10 cellular contexts compared by ENCODE assay signal in the genomic region with DNA sequence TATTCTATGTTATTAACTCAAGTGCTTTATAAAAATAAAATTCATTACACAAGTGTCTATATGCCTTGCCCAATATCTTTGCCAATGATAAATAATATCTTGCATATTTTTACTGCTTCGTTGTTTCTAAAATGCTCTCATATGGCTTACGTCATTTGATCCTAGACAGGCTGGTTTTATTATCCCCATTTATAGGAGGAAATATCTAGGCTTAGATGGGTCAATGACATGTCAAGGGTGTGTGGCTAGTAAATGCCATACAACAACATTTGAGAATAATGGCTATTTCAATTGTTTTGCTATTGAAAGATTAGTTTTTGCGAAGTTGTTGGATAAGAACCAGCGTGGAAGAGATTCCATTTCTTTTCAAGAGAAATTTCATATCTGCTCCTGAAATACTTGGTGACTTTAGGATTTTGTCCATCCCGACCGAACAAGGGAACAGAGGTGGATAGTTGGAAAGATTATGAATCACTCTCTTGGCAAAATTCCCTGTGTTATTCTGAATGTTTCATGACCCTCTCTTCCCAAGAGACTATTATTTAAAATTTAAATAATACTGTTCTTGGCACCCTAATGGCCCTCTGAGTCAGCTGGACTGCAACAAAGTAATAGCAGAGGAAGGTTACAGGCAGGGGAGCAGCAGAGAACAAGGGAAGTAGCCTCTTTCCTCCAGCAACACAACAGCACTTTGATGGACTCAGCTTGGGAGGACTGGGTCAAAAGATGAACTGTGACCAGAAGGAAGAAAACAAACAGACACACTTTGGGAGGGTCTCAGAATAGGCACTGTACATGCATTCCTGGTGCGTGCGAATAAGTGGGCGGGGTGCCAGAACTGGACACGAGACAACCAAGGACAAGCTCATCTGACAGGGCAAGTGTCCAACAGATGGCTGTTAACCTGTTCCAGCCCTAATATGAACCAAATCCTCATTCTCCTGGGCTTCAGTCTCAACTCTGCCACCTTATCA.
DNase-seq lines count a peak whose midpoint lies in the region; ATAC-seq, FAIRE-seq and TF ChIP-seq lines count a peak whose summit lies in the region.
"Had no signal": no experiment of that assay in that cellular context is flagged by ENCODE, and none has a peak within 500 bp of the region (broad histone marks: within the 10 kb centered on the region; RNA-seq: fewer than 3 reads in every experiment).

No MANE protein-coding gene starts in this region.

- no peaks in the 10 kb centered on the region for H3K9me3 ChIP-seq in ascending aorta
- H3K9me3 ChIP-seq in skeletal muscle satellite cell (replicated peaks; ENCODE audit: low read length) = no peaks in the 10 kb centered on the region
- H3K9me3 ChIP-seq in CD4-positive, alpha-beta T cell (ENCODE audit: control insufficient read depth, low read length) = no peaks in the 10 kb centered on the region

- no peaks in the 10 kb centered on the region for H3K27me3 ChIP-seq in ascending aorta
- H3K27me3 ChIP-seq in skeletal muscle satellite cell (ENCODE audit: control insufficient read depth, insufficient read depth, low read length) = no peaks in the 10 kb centered on the region
- no peaks in the 10 kb centered on the region for H3K27me3 ChIP-seq in CD4-positive, alpha-beta T cell (ENCODE audit: control insufficient read depth, insufficient read depth, low read length)

- no peaks in the 10 kb centered on the region for H3K27me3 Mint-ChIP-seq in CD4-positive, alpha-beta T cell

- no peak overlapping the region for H3K27ac Mint-ChIP-seq in CD4-positive, alpha-beta T cell
- H3K27ac Mint-ChIP-seq: activated naive CD8-positive, alpha-beta T cell treated with anti-CD3 and anti-CD28 coated beads, Interleukin-2, amount 10 ng/mL, durations not matched to agents 7 days and 5 days; natural killer cell had no signal

- POLR2A ChIA-PET in CD4-positive, alpha-beta T cell (lab: Charles Lee) = no interaction called here

- H3K9ac ChIP-seq in skeletal muscle satellite cell (ENCODE audit: low read depth, low read length) = peak overlapping the region; percentile 33

- H3K4me2 ChIP-seq in skeletal muscle satellite cell (ENCODE audit: low read length) = peak overlapping the region; percentile 51

- intact Hi-C loops in ascending aorta (cut with DNase I) = loop anchor here (1.0 to 2.0 kb wide), 3 partner anchors 27 to 93 kb away; no protein-coding TSS in a partner anchor
- intact Hi-C loops in left ventricle myocardium superior (cut with micrococcal nuclease) = no loop called here
- intact Hi-C loops in CD4-positive, alpha-beta T cell (cut with DNase I, micrococcal nuclease) = no loop called here

- ATAC-seq in left ventricle myocardium superior (peak; percentile 90), HG02678 (IDR thresholded peaks at IDR 0.05; ENCODE audit: unreplicated experiment) (no peak), GM19035 (IDR thresholded peaks at IDR 0.05; ENCODE audit: unreplicated experiment) (no peak)
- ATAC-seq in CD4-positive, alpha-beta T cell (ENCODE audit: poor library complexity) = no peak
- ATAC-seq: natural killer cell had no signal

- H3K4me3 ChIP-seq in ascending aorta (peak overlapping the region; percentile 3 to 32), skeletal muscle satellite cell (ENCODE audit: low read length) (no peak overlapping the region)

- FAIRE-seq in H54 (lab: Jason Lieb, UNC) = peak; percentile 57

- no peak for TF ChIP-seq CTCF in ascending aorta (IDR thresholded peaks at IDR 0.05)
- TF ChIP-seq CTCF in CD4-positive, alpha-beta T cell (IDR thresholded peaks at IDR 0.05) = no peak

- peak overlapping the region; percentile 58 to 80 for H3K27ac ChIP-seq in ascending aorta
- H3K27ac ChIP-seq in CD4-positive, alpha-beta T cell (ENCODE audit: low read depth, low read length) = no peak overlapping the region

- CTCF ChIA-PET in CD4-positive, alpha-beta T cell (lab: Charles Lee) = no interaction called here

- H3K4me1 ChIP-seq in ascending aorta (peaks cover 6 to 23% of the 10 kb centered on the region in 2 donors), skeletal muscle satellite cell (ENCODE audit: control insufficient read depth, insufficient read depth, low read length) (peaks cover 41% of the 10 kb centered on the region)

- no peaks in the 10 kb centered on the region for H3K36me3 Mint-ChIP-seq in CD4-positive, alpha-beta T cell (ENCODE audit: low read depth)
- H3K36me3 Mint-ChIP-seq: activated naive CD8-positive, alpha-beta T cell treated with anti-CD3 and anti-CD28 coated beads, Interleukin-2, amount 10 ng/mL, durations not matched to agents 7 days and 5 days; natural killer cell had no signal

- H3K36me3 ChIP-seq in ascending aorta (no peaks in the 10 kb centered on the region), skeletal muscle satellite cell (ENCODE audit: insufficient read depth, low read length) (no peaks in the 10 kb centered on the region)

- no peaks in the 10 kb centered on the region for H3K4me1 Mint-ChIP-seq in CD4-positive, alpha-beta T cell (ENCODE audit: low read depth)
- H3K4me1 Mint-ChIP-seq: activated naive CD8-positive, alpha-beta T cell treated with anti-CD3 and anti-CD28 coated beads, Interleukin-2, amount 10 ng/mL, durations not matched to agents 7 days and 5 days; natural killer cell had no signal

- H3K9me3 Mint-ChIP-seq in CD4-positive, alpha-beta T cell = no peaks in the 10 kb centered on the region
- H3K9me3 Mint-ChIP-seq: activated naive CD8-positive, alpha-beta T cell treated with anti-CD3 and anti-CD28 coated beads, Interleukin-2, amount 10 ng/mL, durations not matched to agents 7 days and 5 days; natural killer cell had no signal

- H3K4me3 Mint-ChIP-seq in CD4-positive, alpha-beta T cell = no peak overlapping the region
- H3K4me3 Mint-ChIP-seq: activated naive CD8-positive, alpha-beta T cell treated with anti-CD3 and anti-CD28 coated beads, Interleukin-2, amount 10 ng/mL, durations not matched to agents 7 days and 5 days; natural killer cell had no signal

- TF ChIP-seq POLR2A in H54 (IDR thresholded peaks at IDR 0.05; ENCODE audit: low read depth, low read length) = no peak

- DNase-seq in H54 (ENCODE audit: insufficient read length, low spot score) (no peak), ascending aorta (ENCODE audit: low spot score in 2 of 2) (peak in 1 of 2 donors; percentile 85), left ventricle myocardium superior (peak; percentile 75), COLO668 (lab: John Stamatoyannopoulos, UW; ENCODE audit: unreplicated experiment) (no peak)
- no peak for DNase-seq in CD4-positive, alpha-beta T cell
- DNase-seq: activated naive CD8-positive, alpha-beta T cell treated with anti-CD3 and anti-CD28 coated beads, Interleukin-2, amount 10 ng/mL, durations not matched to agents 7 days and 5 days; natural killer cell had no signal
